Comparison of ENCODE assay signal across 1 cellular context in genomic region chr3:56801597-56802410, GRCh38.
A peak's percentile ranks its signal among the peaks of the same experiment; 100 is the strongest.
TF ChIP-seq lines count a peak whose summit lies in the region.

Gene ARHGEF3 (minus strand): TSS chr3:56801949. CDS start chr3:56801798, 151 bp downstream.

TF ChIP-seq in K562, 482 proteins besides CTCF, POLR2A, EP300 and RAD21 (continued from another document and continues in another):
- peak; percentile 87 for TF ChIP-seq MGA (IDR thresholded peaks at IDR 0.05)
- TF ChIP-seq NR2C2 (CRISPR knock-in tag; IDR thresholded peaks at IDR 0.05) = no peak
- no peak for TF ChIP-seq NR2C2 (tag; IDR thresholded peaks at IDR 0.05)
- 0 out of 2 replicates have a peak, but pooled peaks have one; percentile 33 for TF ChIP-seq NKRF (IDR thresholded peaks at IDR 0.05; ENCODE audit: borderline replicate concordance)
- TF ChIP-seq ZNF263 (CRISPR knock-in tag; IDR thresholded peaks at IDR 0.05; ENCODE audit: borderline replicate concordance) = no peak
- TF ChIP-seq ETV5 (CRISPR knock-in tag; IDR thresholded peaks at IDR 0.05; ENCODE audit: low read depth) = no peak
- TF ChIP-seq HNRNPUL1 (IDR thresholded peaks at IDR 0.05; ENCODE audit: low read length) = no peak
- TF ChIP-seq NFIX (CRISPR knock-in tag; IDR thresholded peaks at IDR 0.05; ENCODE audit: low read depth) = no peak
- TF ChIP-seq SMARCB1 (IDR thresholded peaks at IDR 0.05; ENCODE audit: insufficient read length, low read depth) = no peak
- no peak for TF ChIP-seq ZNF518B (CRISPR knock-in tag; IDR thresholded peaks at IDR 0.05)
- no peak for TF ChIP-seq ELF2 (CRISPR knock-in tag; IDR thresholded peaks at IDR 0.05)
- no peak for TF ChIP-seq BRF1 (IDR thresholded peaks at IDR 0.05; ENCODE audit: borderline replicate concordance, extremely low read depth, insufficient read length)
- no peak for TF ChIP-seq GTF2E2 (tag; IDR thresholded peaks at IDR 0.05)
- TF ChIP-seq ZNF764 (CRISPR knock-in tag; IDR thresholded peaks at IDR 0.05; ENCODE audit: low read depth) = no peak
- TF ChIP-seq GABPB1 (CRISPR knock-in tag; IDR thresholded peaks at IDR 0.05) = no peak
- TF ChIP-seq CREM (IDR thresholded peaks at IDR 0.05; ENCODE audit: low read depth) = no peak
- no peak for TF ChIP-seq PCBP2 (IDR thresholded peaks at IDR 0.05; ENCODE audit: low read depth, low read length, poor library complexity, severe bottlenecking)
- TF ChIP-seq ZNF507 (tag; conservative IDR thresholded peaks at IDR 0.05) = no peak
- TF ChIP-seq ZNF184 (CRISPR knock-in tag; IDR thresholded peaks at IDR 0.05) = no peak
- TF ChIP-seq TRIM28 (IDR thresholded peaks at IDR 0.05) = no peak
- no peak for TF ChIP-seq JUND (IDR thresholded peaks at IDR 0.05; ENCODE audit: borderline replicate concordance, low read depth, low read length)
- no peak for TF ChIP-seq JUND (tag; IDR thresholded peaks at IDR 0.05; ENCODE audit: borderline replicate concordance, low read depth, low read length)
- no peak for TF ChIP-seq ZBTB12 (CRISPR knock-in tag; IDR thresholded peaks at IDR 0.05)
- TF ChIP-seq TBP (optimal IDR thresholded peaks at IDR 0.05; ENCODE audit: low read depth, low read length) = no peak
- peak; percentile 39 for TF ChIP-seq CCNT2 (IDR thresholded peaks at IDR 0.05; ENCODE audit: borderline replicate concordance, extremely low read depth, insufficient read length, low read depth, low read length)
- no peak for TF ChIP-seq SMAD2 (IDR thresholded peaks at IDR 0.05; ENCODE audit: low read depth, low read length)
- no peak for TF ChIP-seq ZNF3 (CRISPR knock-in tag; IDR thresholded peaks at IDR 0.05)
- TF ChIP-seq RBM25 (IDR thresholded peaks at IDR 0.05; ENCODE audit: low read depth, low read length, severe bottlenecking) = no peak
- TF ChIP-seq ZEB2 (IDR thresholded peaks at IDR 0.05) = no peak
- TF ChIP-seq RBBP5 (IDR thresholded peaks at IDR 0.05; ENCODE audit: borderline replicate concordance, insufficient read depth, low read length, poor library complexity, severe bottlenecking) = no peak
- no peak for TF ChIP-seq ZKSCAN3 (CRISPR knock-in tag; IDR thresholded peaks at IDR 0.05)
- no peak for TF ChIP-seq CREB1 (IDR thresholded peaks at IDR 0.05)
- no peak for TF ChIP-seq CREB1 (CRISPR knock-in tag; IDR thresholded peaks at IDR 0.05)
- TF ChIP-seq SIN3B (IDR thresholded peaks at IDR 0.05; ENCODE audit: low read depth) = no peak
